ENCODE assay signal across 20 cellular contexts in genomic region chr5:166111021-166111420, GRCh38.
"Had no signal": no experiment of that assay in that cellular context is flagged by ENCODE, and none has a peak within 500 bp of the region (broad histone marks: within the 10 kb centered on the region; RNA-seq: fewer than 3 reads in every experiment).

No MANE protein-coding gene starts in this region.

- H3K36me3 Mint-ChIP-seq: natural killer cell; stimulated activated memory B cell treated with anti-CD40 and anti-IgM and Interleukin-4, amounts not matched to agents 10 μg/mL and 1 μg/mL and 100 μg/mL, for 72 hours had no signal

- DNase-seq: cortex of kidney; effector memory CD8-positive, alpha-beta T cell; heart left ventricle; left ventricle myocardium superior; lower lobe of right lung; natural killer cell; occipital lobe; ovary; posterior cingulate gyrus; psoas muscle; right cardiac atrium; spleen; stimulated activated CD4-positive, alpha-beta T cell treated with anti-CD3 and anti-CD28 coated beads, Interleukin-4, amount 100 ng/mL, for 4 hours; stimulated activated naive CD8-positive, alpha-beta T cell treated with anti-CD3 and anti-CD28 coated beads, Interleukin-15, Interleukin-2, amounts not matched to agents 100 U/mL and 50 U/mL, for 24 hours; upper lobe of left lung had no signal

- H3K4me1 ChIP-seq: heart left ventricle, lower lobe of right lung, psoas muscle, spleen, tibial nerve, upper lobe of left lung had no signal

- H3K4me3 Mint-ChIP-seq: effector memory CD8-positive, alpha-beta T cell; natural killer cell; stimulated activated memory B cell treated with anti-CD40 and anti-IgM and Interleukin-4, amounts not matched to agents 10 μg/mL and 1 μg/mL and 100 μg/mL, for 72 hours had no signal

- H3K36me3 ChIP-seq: heart left ventricle, lower lobe of right lung, ovary, spleen, thoracic aorta, tibial nerve, upper lobe of left lung had no signal

- H3K27ac ChIP-seq: heart left ventricle, hepatocyte, lower lobe of right lung, ovary, psoas muscle, skin epidermis, spleen, thoracic aorta, tibial nerve, upper lobe of left lung had no signal

- H3K4me3 ChIP-seq: heart left ventricle, hepatocyte, lower lobe of right lung, ovary, psoas muscle, skin epidermis, spleen, thoracic aorta, tibial nerve, upper lobe of left lung had no signal

- H3K27ac Mint-ChIP-seq: effector memory CD8-positive, alpha-beta T cell; natural killer cell; stimulated activated memory B cell treated with anti-CD40 and anti-IgM and Interleukin-4, amounts not matched to agents 10 μg/mL and 1 μg/mL and 100 μg/mL, for 72 hours had no signal

- H3K9me3 ChIP-seq: heart left ventricle, lower lobe of right lung, ovary, psoas muscle, thoracic aorta, tibial nerve, upper lobe of left lung had no signal

- H3K27me3 ChIP-seq: heart left ventricle, hepatocyte, ovary, spleen, tibial nerve, upper lobe of left lung had no signal

- H3K27me3 Mint-ChIP-seq: effector memory CD8-positive, alpha-beta T cell; stimulated activated memory B cell treated with anti-CD40 and anti-IgM and Interleukin-4, amounts not matched to agents 10 μg/mL and 1 μg/mL and 100 μg/mL, for 72 hours had no signal

- H3K4me1 Mint-ChIP-seq: natural killer cell; stimulated activated memory B cell treated with anti-CD40 and anti-IgM and Interleukin-4, amounts not matched to agents 10 μg/mL and 1 μg/mL and 100 μg/mL, for 72 hours had no signal
